In genomic region chr4:177119693-177120092, GRCh38 we compare ENCODE assay signal across 15 cellular contexts.
DNase-seq lines count a peak whose midpoint lies in the region; ATAC-seq, FAIRE-seq and TF ChIP-seq lines count a peak whose summit lies in the region.
"Had no signal": no experiment of that assay in that cellular context is flagged by ENCODE, and none has a peak within 500 bp of the region (broad histone marks: within the 10 kb centered on the region; RNA-seq: fewer than 3 reads in every experiment).

No MANE protein-coding gene starts in this region.

- peaks cover 48% of the 10 kb centered on the region for H3K4me1 ChIP-seq in adipocyte (ENCODE audit: control insufficient read depth, insufficient read depth, low read length)
- peaks cover 0 to 23% (median 5%) of the 10 kb centered on the region in 5 donors for H3K4me1 ChIP-seq in subcutaneous abdominal adipose tissue (ENCODE audit: control insufficient read depth in 5 of 5, insufficient read depth in 5 of 5, low read length in 5 of 5)
- no peaks in the 10 kb centered on the region for H3K4me1 ChIP-seq in right lobe of liver
- no peaks in the 10 kb centered on the region for H3K4me1 ChIP-seq in small intestine (ENCODE audit: control insufficient read depth in 2 of 2, insufficient read depth in 1 of 2, low read depth in 1 of 2, low read length in 1 of 2)
- H3K4me1 ChIP-seq: HAP-1 had no signal

- H3K4me3 ChIP-seq in adipocyte (ENCODE audit: low read length), result peak overlapping the region; percentile 55
- no peak overlapping the region for H3K4me3 ChIP-seq in subcutaneous abdominal adipose tissue (ENCODE audit: low read depth in 1 of 5, low read length in 5 of 5)
- H3K4me3 ChIP-seq in right lobe of liver, result no peak overlapping the region
- H3K4me3 ChIP-seq in small intestine (ENCODE audit: low read depth in 1 of 2, low read length in 2 of 2), result no peak overlapping the region
- H3K4me3 ChIP-seq: HAP-1 had no signal

- 26% methylated on average over 3 of the region's 3 CpGs for WGBS in right lobe of liver (ENCODE audit: insufficient coverage, low coverage, low lambda C conversion rate, missing lambda C conversion rate)
- 53 to 58% (median 55%) methylated on average over 3 of the region's 3 CpGs for WGBS in small intestine, 3 donors

- no peak for TF ChIP-seq POLR2A in right lobe of liver (IDR thresholded peaks at IDR 0.05)

- peak overlapping the region; percentile 89 for H3K27ac ChIP-seq in subcutaneous abdominal adipose tissue (ENCODE audit: low read depth, low read length)
- H3K27ac ChIP-seq in right lobe of liver, result no peak overlapping the region
- no peak overlapping the region for H3K27ac ChIP-seq in small intestine (ENCODE audit: low read depth in 1 of 2, low read length in 1 of 2)

- no peak for DNase-seq in Right ventricle myocardium superior
- no peak for DNase-seq in cardiac septum (ENCODE audit: low spot score)
- DNase-seq in adipocyte (ENCODE audit: low read depth), result no peak
- peak; percentile 36 for DNase-seq in fibroblast of peridontal ligament (ENCODE audit: extremely low read depth)
- DNase-seq in right lobe of liver, result no peak
- DNase-seq in NCI-H1436 treated with DMSO at 0.1 percent for 48 hours (lab: John Stamatoyannopoulos, UW), result no peak
- no peak for DNase-seq in small intestine
- DNase-seq: CD4-positive, CD25-positive, alpha-beta regulatory T cell; Kasumi-1; NCI-H2029; NCI-H2171 treated with DMSO at 0.1 percent for 48 hours; NCI-H82 had no signal

- ATAC-seq in Right ventricle myocardium superior (ENCODE audit: poor library complexity) (peak; percentile 72), right lobe of liver (no peak)

- TF ChIP-seq CTCF in right lobe of liver (IDR thresholded peaks at IDR 0.05), result no peak

- H3K36me3 ChIP-seq in adipocyte (ENCODE audit: control insufficient read depth, insufficient read depth, low read length, severe bottlenecking), result no peaks in the 10 kb centered on the region
- H3K36me3 ChIP-seq in subcutaneous abdominal adipose tissue (ENCODE audit: control insufficient read depth in 5 of 5, insufficient read depth in 5 of 5, low read length in 5 of 5), result no peaks in the 10 kb centered on the region
- no peaks in the 10 kb centered on the region for H3K36me3 ChIP-seq in right lobe of liver
- H3K36me3 ChIP-seq in small intestine (ENCODE audit: control insufficient read depth in 2 of 2, insufficient read depth in 2 of 2, low read length in 2 of 2), result no peaks in the 10 kb centered on the region
- H3K36me3 ChIP-seq: HAP-1 had no signal

- intact Hi-C loops in Right ventricle myocardium superior (cut with DNase I), result no loop called here
- intact Hi-C loops in cardiac septum (cut with DNase I), result no loop called here
- intact Hi-C loops in right lobe of liver (cut with DNase I), result no loop called here

- H3K27me3 ChIP-seq in adipocyte (replicated peaks; ENCODE audit: control insufficient read depth, insufficient read depth, low read length) (no peaks in the 10 kb centered on the region), subcutaneous abdominal adipose tissue (ENCODE audit: control insufficient read depth in 5 of 5, insufficient read depth in 4 of 5, low read length in 5 of 5) (no peaks in the 10 kb centered on the region), right lobe of liver (no peaks in the 10 kb centered on the region), small intestine (ENCODE audit: control insufficient read depth in 2 of 2, insufficient read depth in 2 of 2, low read length in 2 of 2) (no peaks in the 10 kb centered on the region)

- H3K9ac ChIP-seq in adipocyte (ENCODE audit: low read length) (peak overlapping the region; percentile 70), subcutaneous abdominal adipose tissue (ENCODE audit: low read length in 5 of 5) (no peak overlapping the region)

- H3K9me3 ChIP-seq in adipocyte (ENCODE audit: control insufficient read depth, low read length) (peaks cover 9% of the 10 kb centered on the region), subcutaneous abdominal adipose tissue (ENCODE audit: control insufficient read depth in 5 of 5, low read length in 5 of 5) (peaks cover 0 to 6% (median 3%) of the 10 kb centered on the region in 5 donors), right lobe of liver (no peaks in the 10 kb centered on the region), small intestine (ENCODE audit: control insufficient read depth, low read depth) (no peaks in the 10 kb centered on the region)
- H3K9me3 ChIP-seq: HAP-1 had no signal

- FAIRE-seq in small intestine (lab: Jason Lieb, UNC), result no peak
- FAIRE-seq: A204.1 had no signal
